Comparison of ENCODE assay signal across 1 cellular context in the genomic region with DNA sequence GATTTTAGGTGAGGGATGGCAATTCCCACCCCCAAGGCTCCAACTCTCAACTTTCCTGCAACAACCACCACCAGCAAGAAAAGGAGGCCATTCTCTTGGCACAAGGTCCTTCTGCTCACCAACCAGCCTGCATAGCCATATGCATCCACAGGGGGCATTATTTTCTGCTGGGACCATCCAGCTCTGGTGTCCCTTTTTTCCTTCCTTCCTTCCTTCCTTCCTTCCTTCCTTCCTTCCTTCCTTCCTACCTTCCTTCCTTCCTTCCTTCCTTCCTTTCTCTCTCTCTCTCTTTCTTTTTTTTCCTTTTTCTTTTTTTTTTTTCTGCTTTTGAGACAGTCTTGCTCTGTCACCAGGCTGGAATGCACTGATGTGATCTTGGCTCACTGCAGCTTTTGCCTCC.
TF ChIP-seq lines count a peak whose summit lies in the region.

No MANE protein-coding gene starts in this region.

TF ChIP-seq in WTC11, 78 proteins besides CTCF, POLR2A, EP300 and RAD21 (continued from another document):
- TF ChIP-seq, protein P1, sequence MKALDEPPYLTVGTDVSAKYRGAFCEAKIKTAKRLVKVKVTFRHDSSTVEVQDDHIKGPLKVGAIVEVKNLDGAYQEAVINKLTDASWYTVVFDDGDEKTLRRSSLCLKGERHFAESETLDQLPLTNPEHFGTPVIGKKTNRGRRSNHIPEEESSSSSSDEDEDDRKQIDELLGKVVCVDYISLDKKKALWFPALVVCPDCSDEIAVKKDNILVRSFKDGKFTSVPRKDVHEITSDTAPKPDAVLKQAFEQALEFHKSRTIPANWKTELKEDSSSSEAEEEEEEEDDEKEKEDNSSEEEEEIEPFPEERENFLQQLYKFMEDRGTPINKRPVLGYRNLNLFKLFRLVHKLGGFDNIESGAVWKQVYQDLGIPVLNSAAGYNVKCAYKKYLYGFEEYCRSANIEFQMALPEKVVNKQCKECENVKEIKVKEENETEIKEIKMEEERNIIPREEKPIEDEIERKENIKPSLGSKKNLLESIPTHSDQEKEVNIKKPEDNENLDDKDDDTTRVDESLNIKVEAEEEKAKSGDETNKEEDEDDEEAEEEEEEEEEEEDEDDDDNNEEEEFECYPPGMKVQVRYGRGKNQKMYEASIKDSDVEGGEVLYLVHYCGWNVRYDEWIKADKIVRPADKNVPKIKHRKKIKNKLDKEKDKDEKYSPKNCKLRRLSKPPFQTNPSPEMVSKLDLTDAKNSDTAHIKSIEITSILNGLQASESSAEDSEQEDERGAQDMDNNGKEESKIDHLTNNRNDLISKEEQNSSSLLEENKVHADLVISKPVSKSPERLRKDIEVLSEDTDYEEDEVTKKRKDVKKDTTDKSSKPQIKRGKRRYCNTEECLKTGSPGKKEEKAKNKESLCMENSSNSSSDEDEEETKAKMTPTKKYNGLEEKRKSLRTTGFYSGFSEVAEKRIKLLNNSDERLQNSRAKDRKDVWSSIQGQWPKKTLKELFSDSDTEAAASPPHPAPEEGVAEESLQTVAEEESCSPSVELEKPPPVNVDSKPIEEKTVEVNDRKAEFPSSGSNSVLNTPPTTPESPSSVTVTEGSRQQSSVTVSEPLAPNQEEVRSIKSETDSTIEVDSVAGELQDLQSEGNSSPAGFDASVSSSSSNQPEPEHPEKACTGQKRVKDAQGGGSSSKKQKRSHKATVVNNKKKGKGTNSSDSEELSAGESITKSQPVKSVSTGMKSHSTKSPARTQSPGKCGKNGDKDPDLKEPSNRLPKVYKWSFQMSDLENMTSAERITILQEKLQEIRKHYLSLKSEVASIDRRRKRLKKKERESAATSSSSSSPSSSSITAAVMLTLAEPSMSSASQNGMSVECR (CRISPR knock-in tag; IDR thresholded peaks at IDR 0.05; ENCODE audit: borderline replicate concordance), result no peak
- no peak for TF ChIP-seq FOXK1 (CRISPR knock-in tag; IDR thresholded peaks at IDR 0.05)
- no peak for TF ChIP-seq ZNF396 (CRISPR knock-in tag; IDR thresholded peaks at IDR 0.05; ENCODE audit: borderline replicate concordance)
- TF ChIP-seq, protein P2, sequence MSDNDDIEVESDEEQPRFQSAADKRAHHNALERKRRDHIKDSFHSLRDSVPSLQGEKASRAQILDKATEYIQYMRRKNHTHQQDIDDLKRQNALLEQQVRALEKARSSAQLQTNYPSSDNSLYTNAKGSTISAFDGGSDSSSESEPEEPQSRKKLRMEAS (CRISPR knock-in tag; IDR thresholded peaks at IDR 0.05), result no peak
- no peak for TF ChIP-seq OVOL2 (CRISPR knock-in tag; IDR thresholded peaks at IDR 0.05; ENCODE audit: borderline replicate concordance)
- no peak for TF ChIP-seq SOX15 (CRISPR knock-in tag; IDR thresholded peaks at IDR 0.05)
- TF ChIP-seq SMAD3 (CRISPR knock-in tag; IDR thresholded peaks at IDR 0.05; ENCODE audit: borderline replicate concordance), result no peak
